ENCODE assay signal across 25 cellular contexts in genomic region chr18:75800331-75800648, GRCh38.
"Had no signal": no experiment of that assay in that cellular context is flagged by ENCODE, and none has a peak within 500 bp of the region (broad histone marks: within the 10 kb centered on the region; RNA-seq: fewer than 3 reads in every experiment).

No MANE protein-coding gene starts in this region.

- DNase-seq: activated B cell treated with CpG ODN at 0.5 μM for 24 hours; activated CD4-positive, alpha-beta memory T cell treated with anti-CD3 and anti-CD28 coated beads, Interleukin-2, amount 10 ng/mL, durations not matched to agents 7 days and 5 days; activated CD4-positive, alpha-beta T cell treated with anti-CD3 and anti-CD28 coated beads, Interleukin-2, amount 50 U/mL, for 1 hour; activated gamma-delta T cell; activated naive CD4-positive, alpha-beta T cell treated with anti-CD3 and anti-CD28 coated beads for 36 hours; activated T-cell treated with anti-CD3 and anti-CD28 coated beads for 4 hours; activated T-cell treated with anti-CD3 and anti-CD28 coated beads, Interleukin-2, amount 50 U/mL, for 48 hours; amygdala; KG1; NCI-H1092; NCI-H1417; NCI-H1930; NCI-H2171; NCI-H2227 treated with DMSO at 0.1 percent for 48 hours; NCI-H510A; SIG-M5; T-cell; T-helper 2 cell; T1000 had no signal

- H3K4me1 ChIP-seq: breast epithelium had no signal

- FAIRE-seq: TTC549 had no signal

- H3K36me3 Mint-ChIP-seq: activated naive CD8-positive, alpha-beta T cell; IgD-negative memory B cell; T-cell had no signal

- H3K27ac ChIP-seq: breast epithelium, SK-N-MC had no signal

- H3K9me3 ChIP-seq: breast epithelium had no signal

- H3K27me3 Mint-ChIP-seq: activated B cell treated with CpG ODN at 0.5 μM for 24 hours, IgD-negative memory B cell had no signal

- ATAC-seq: activated T-helper 17 cell treated with anti-CD3 and anti-CD28 coated beads, Interleukin-2, amount 50 U/mL, for 72 hours; T-cell had no signal

- H3K9me3 Mint-ChIP-seq: activated B cell treated with CpG ODN at 0.5 μM for 24 hours; activated CD4-positive, alpha-beta memory T cell treated with anti-CD3 and anti-CD28 coated beads, Interleukin-2, amount 10 ng/mL, durations not matched to agents 7 days and 5 days; activated T-helper 17 cell treated with anti-CD3 and anti-CD28 coated beads, Interleukin-2, amount 50 U/mL, for 72 hours had no signal

- H3K36me3 ChIP-seq: breast epithelium had no signal

- H3K4me3 Mint-ChIP-seq: activated B cell treated with CpG ODN at 0.5 μM for 24 hours; activated CD4-positive, alpha-beta memory T cell treated with anti-CD3 and anti-CD28 coated beads, Interleukin-2, amount 10 ng/mL, durations not matched to agents 7 days and 5 days; activated naive CD4-positive, alpha-beta T cell treated with anti-CD3 and anti-CD28 coated beads for 36 hours; activated naive CD8-positive, alpha-beta T cell; activated T-helper 17 cell treated with anti-CD3 and anti-CD28 coated beads, Interleukin-2, amount 50 U/mL, for 72 hours; IgD-negative memory B cell; T-cell had no signal

- H3K4me1 Mint-ChIP-seq: activated B cell treated with CpG ODN at 0.5 μM for 24 hours; activated CD4-positive, alpha-beta memory T cell treated with anti-CD3 and anti-CD28 coated beads, Interleukin-2, amount 10 ng/mL, durations not matched to agents 7 days and 5 days; activated T-helper 17 cell treated with anti-CD3 and anti-CD28 coated beads, Interleukin-2, amount 50 U/mL, for 72 hours; IgD-negative memory B cell; T-cell had no signal

- H3K27ac Mint-ChIP-seq: activated B cell treated with CpG ODN at 0.5 μM for 24 hours; activated CD4-positive, alpha-beta memory T cell treated with anti-CD3 and anti-CD28 coated beads, Interleukin-2, amount 10 ng/mL, durations not matched to agents 7 days and 5 days; activated naive CD4-positive, alpha-beta T cell treated with anti-CD3 and anti-CD28 coated beads for 36 hours; activated naive CD8-positive, alpha-beta T cell; activated T-helper 17 cell treated with anti-CD3 and anti-CD28 coated beads, Interleukin-2, amount 50 U/mL, for 72 hours; IgD-negative memory B cell; T-cell had no signal

- H3K27me3 ChIP-seq: breast epithelium had no signal

- H3K4me3 ChIP-seq: breast epithelium, SK-N-MC had no signal
